37 cellular contexts compared by ENCODE assay signal in genomic region chr1:27736252-27736651, GRCh38.
"Had no signal": no experiment of that assay in that cellular context is flagged by ENCODE, and none has a peak within 500 bp of the region (broad histone marks: within the 10 kb centered on the region; RNA-seq: fewer than 3 reads in every experiment).

No MANE protein-coding gene starts in this region.

- DNase-seq: activated B cell treated with CpG ODN at 0.5 μM for 24 hours; activated CD4-positive, alpha-beta memory T cell treated with anti-CD3 and anti-CD28 coated beads for 36 hours; activated CD4-positive, alpha-beta T cell treated with anti-CD3 and anti-CD28 coated beads for 4 hours; activated CD4-positive, alpha-beta T cell treated with anti-CD3 and anti-CD28 coated beads, Interleukin-2, amount 10 ng/mL, durations not matched to agents 24 days and 14 days; activated CD4-positive, alpha-beta T cell treated with anti-CD3 and anti-CD28 coated beads, Interleukin-2, amount 50 U/mL, for 1 hour; activated CD4-positive, alpha-beta T cell treated with anti-CD3 and anti-CD28 coated beads, Interleukin-2, amount 50 U/mL, for 4 hours; activated CD4-positive, CD25-positive, alpha-beta regulatory T cell treated with anti-CD3 and anti-CD28 coated beads, Interleukin-2, amount 50 U/mL, for 72 hours; activated CD8-positive, alpha-beta memory T cell treated with anti-CD3 and anti-CD28 coated beads, Interleukin-2, amount 50 U/mL, for 4 hours; activated CD8-positive, alpha-beta T cell treated with anti-CD3 and anti-CD28 coated beads for 36 hours; activated effector memory CD4-positive, alpha-beta T cell treated with anti-CD3 and anti-CD28 coated beads, Interleukin-2, amount 50 U/mL, for 16 hours; activated gamma-delta T cell treated with Interleukin-2 at 50 U/mL for 16 hours; activated naive CD4-positive, alpha-beta T cell; activated naive CD4-positive, alpha-beta T cell treated with anti-CD3 and anti-CD28 coated beads for 36 hours; activated naive CD4-positive, alpha-beta T cell treated with anti-CD3 and anti-CD28 coated beads, Interleukin-2, amount 50 U/mL, for 16 hours; activated naive CD8-positive, alpha-beta T cell treated with anti-CD3 and anti-CD28 coated beads for 36 hours; activated T-cell treated with anti-CD3 and anti-CD28 coated beads for 4 hours; activated T-cell treated with anti-CD3 and anti-CD28 coated beads, Interleukin-2, amount 50 U/mL, for 1 hour; activated T-cell treated with anti-CD3 and anti-CD28 coated beads, Interleukin-2, amount 50 U/mL, for 4 hours; activated T-cell treated with anti-CD3 and anti-CD28 coated beads, Interleukin-2, amount 50 U/mL, for 72 hours; adrenal gland; amniotic stem cell; aorta; body of pancreas; brain microvascular endothelial cell; central memory CD4-positive, alpha-beta T cell; T-helper 1 cell; T-helper 2 cell; T-helper 9 cell had no signal

- H3K9me3 ChIP-seq: adrenal gland, body of pancreas, breast epithelium had no signal

- H3K27ac ChIP-seq: adrenal gland, body of pancreas, brain microvascular endothelial cell, breast epithelium, VCaP had no signal

- H3K36me3 ChIP-seq: breast epithelium had no signal

- H3K4me1 Mint-ChIP-seq: activated B cell treated with CpG ODN at 0.5 μM for 24 hours; activated CD4-positive, alpha-beta T cell treated with anti-CD3 and anti-CD28 coated beads, Interleukin-2, amount 10 ng/mL, durations not matched to agents 24 days and 14 days; activated naive CD8-positive, alpha-beta T cell treated with anti-CD3 and anti-CD28 coated beads for 36 hours; activated T-helper 17 cell treated with anti-CD3 and anti-CD28 coated beads, Interleukin-2, amount 50 U/mL, for 72 hours had no signal

- FAIRE-seq: astrocyte, TTC549 had no signal

- H3K27me3 ChIP-seq: adrenal gland, body of pancreas, brain microvascular endothelial cell, breast epithelium had no signal

- H3K4me3 ChIP-seq: adrenal gland, body of pancreas, breast epithelium had no signal

- H3K9me3 Mint-ChIP-seq: activated B cell treated with CpG ODN at 0.5 μM for 24 hours; activated CD4-positive, alpha-beta memory T cell treated with anti-CD3 and anti-CD28 coated beads for 36 hours; activated CD4-positive, alpha-beta T cell treated with anti-CD3 and anti-CD28 coated beads, Interleukin-2, amount 10 ng/mL, durations not matched to agents 24 days and 14 days; activated CD8-positive, alpha-beta T cell treated with anti-CD3 and anti-CD28 coated beads for 36 hours; activated naive CD4-positive, alpha-beta T cell treated with anti-CD3 and anti-CD28 coated beads for 36 hours; activated naive CD4-positive, alpha-beta T cell treated with anti-CD3 and anti-CD28 coated beads, Interleukin-2, amount 50 U/mL, for 72 hours; activated naive CD8-positive, alpha-beta T cell treated with anti-CD3 and anti-CD28 coated beads for 36 hours; activated T-cell treated with anti-CD3 and anti-CD28 coated beads, Interleukin-2, amount 50 U/mL, for 4 hours; activated T-cell treated with anti-CD3 and anti-CD28 coated beads, Interleukin-2, amount 50 U/mL, for 72 hours; activated T-helper 1 cell treated with anti-CD3 and anti-CD28 coated beads, Interleukin-12 subunit alpha, Interleukin-12 subunit beta, Interleukin-2, Interleukin-4 antibody, amounts not matched to agents 30 ng/mL and 10 ng/mL and 1 ng/mL, durations not matched to agents 14 hours and 24 hours and 36 hours; activated T-helper 17 cell treated with anti-CD3 and anti-CD28 coated beads, Interleukin-2, amount 50 U/mL, for 72 hours; T-helper 1 cell treated with Interleukin-12 subunit alpha and Interleukin-12 subunit beta and Interleukin-4 antibody, amounts not matched to agents 30 μg/mL and 1 μg/mL, for 36 hours; T-helper 2 cell treated with Interferon-gamma antibody and Interleukin-4, amounts not matched to agents 5 μg/mL and 100 μg/mL, for 36 hours had no signal

- ATAC-seq: activated CD8-positive, alpha-beta T cell treated with anti-CD3 and anti-CD28 coated beads for 36 hours; activated naive CD4-positive, alpha-beta T cell treated with anti-CD3 and anti-CD28 coated beads, Interleukin-2, amount 50 U/mL, for 72 hours; activated T-cell treated with anti-CD3 and anti-CD28 coated beads, Interleukin-2, amount 50 U/mL, for 4 hours; activated T-cell treated with anti-CD3 and anti-CD28 coated beads, Interleukin-2, amount 50 U/mL, for 72 hours; activated T-helper 17 cell treated with anti-CD3 and anti-CD28 coated beads, Interleukin-2, amount 50 U/mL, for 72 hours; body of pancreas had no signal

- H3K27ac Mint-ChIP-seq: activated B cell treated with CpG ODN at 0.5 μM for 24 hours; activated CD4-positive, alpha-beta memory T cell treated with anti-CD3 and anti-CD28 coated beads for 36 hours; activated CD4-positive, alpha-beta T cell treated with anti-CD3 and anti-CD28 coated beads, Interleukin-2, amount 10 ng/mL, durations not matched to agents 24 days and 14 days; activated CD8-positive, alpha-beta T cell treated with anti-CD3 and anti-CD28 coated beads for 36 hours; activated naive CD4-positive, alpha-beta T cell treated with anti-CD3 and anti-CD28 coated beads for 36 hours; activated naive CD4-positive, alpha-beta T cell treated with anti-CD3 and anti-CD28 coated beads, Interleukin-2, amount 50 U/mL, for 72 hours; activated naive CD8-positive, alpha-beta T cell treated with anti-CD3 and anti-CD28 coated beads for 36 hours; activated T-cell treated with anti-CD3 and anti-CD28 coated beads, Interleukin-2, amount 50 U/mL, for 72 hours; activated T-helper 1 cell treated with anti-CD3 and anti-CD28 coated beads, Interleukin-12 subunit alpha, Interleukin-12 subunit beta, Interleukin-2, Interleukin-4 antibody, amounts not matched to agents 30 ng/mL and 10 ng/mL and 1 ng/mL, durations not matched to agents 14 hours and 24 hours and 36 hours; activated T-helper 17 cell treated with anti-CD3 and anti-CD28 coated beads, Interleukin-2, amount 50 U/mL, for 72 hours; T-helper 1 cell treated with Interleukin-12 subunit alpha and Interleukin-12 subunit beta and Interleukin-4 antibody, amounts not matched to agents 30 μg/mL and 1 μg/mL, for 36 hours; T-helper 2 cell treated with Interferon-gamma antibody and Interleukin-4, amounts not matched to agents 5 μg/mL and 100 μg/mL, for 36 hours had no signal

- H3K4me1 ChIP-seq: adrenal gland, body of pancreas, breast epithelium had no signal

- H3K4me3 Mint-ChIP-seq: activated B cell treated with CpG ODN at 0.5 μM for 24 hours; activated CD4-positive, alpha-beta memory T cell treated with anti-CD3 and anti-CD28 coated beads for 36 hours; activated CD4-positive, alpha-beta T cell treated with anti-CD3 and anti-CD28 coated beads, Interleukin-2, amount 10 ng/mL, durations not matched to agents 24 days and 14 days; activated CD8-positive, alpha-beta T cell treated with anti-CD3 and anti-CD28 coated beads for 36 hours; activated naive CD4-positive, alpha-beta T cell treated with anti-CD3 and anti-CD28 coated beads for 36 hours; activated naive CD8-positive, alpha-beta T cell treated with anti-CD3 and anti-CD28 coated beads for 36 hours; activated T-cell treated with anti-CD3 and anti-CD28 coated beads, Interleukin-2, amount 50 U/mL, for 4 hours; activated T-cell treated with anti-CD3 and anti-CD28 coated beads, Interleukin-2, amount 50 U/mL, for 72 hours; activated T-helper 1 cell treated with anti-CD3 and anti-CD28 coated beads, Interleukin-12 subunit alpha, Interleukin-12 subunit beta, Interleukin-2, Interleukin-4 antibody, amounts not matched to agents 30 ng/mL and 10 ng/mL and 1 ng/mL, durations not matched to agents 14 hours and 24 hours and 36 hours; activated T-helper 17 cell treated with anti-CD3 and anti-CD28 coated beads, Interleukin-2, amount 50 U/mL, for 72 hours; T-helper 1 cell treated with Interleukin-12 subunit alpha and Interleukin-12 subunit beta and Interleukin-4 antibody, amounts not matched to agents 30 μg/mL and 1 μg/mL, for 36 hours; T-helper 2 cell treated with Interferon-gamma antibody and Interleukin-4, amounts not matched to agents 5 μg/mL and 100 μg/mL, for 36 hours had no signal
